Comparison of ENCODE assay signal across 10 cellular contexts in the genomic region with DNA sequence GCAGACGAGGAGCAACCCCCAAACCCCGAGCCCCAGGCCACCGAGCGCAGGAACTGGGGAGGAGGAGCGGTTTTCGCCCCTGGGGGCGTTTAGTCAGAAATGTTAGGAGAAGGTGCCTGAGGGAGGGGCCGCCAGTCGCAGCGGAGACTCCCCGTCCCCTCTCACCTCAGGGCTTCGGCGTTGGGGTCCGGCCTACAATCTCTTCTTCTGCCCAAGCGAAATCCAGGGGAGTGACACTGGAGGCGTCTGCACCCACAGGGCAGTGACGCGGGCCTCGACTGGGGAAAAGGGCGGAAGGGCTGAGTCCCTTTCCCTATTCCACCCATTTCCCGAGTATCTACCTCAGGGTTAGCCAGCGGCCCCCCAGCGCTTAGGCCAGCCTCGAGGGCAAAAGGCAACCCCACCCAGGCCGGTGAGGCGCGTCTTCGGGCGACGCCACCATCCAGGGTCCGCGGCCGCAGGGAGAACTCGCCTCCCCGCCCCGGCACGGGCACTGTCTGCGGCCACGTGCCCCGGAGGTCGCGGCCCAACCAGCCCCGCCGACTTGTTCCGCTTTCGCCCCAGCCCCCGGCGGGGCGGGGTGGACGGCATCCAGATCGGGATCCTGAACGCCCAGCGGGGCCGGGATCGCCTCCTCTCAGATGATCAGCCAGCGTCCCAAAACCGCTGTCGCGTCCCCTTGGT.
DNase-seq lines count a peak whose midpoint lies in the region; ATAC-seq, FAIRE-seq and TF ChIP-seq lines count a peak whose summit lies in the region.
"Had no signal": no experiment of that assay in that cellular context is flagged by ENCODE, and none has a peak within 500 bp of the region (broad histone marks: within the 10 kb centered on the region; RNA-seq: fewer than 3 reads in every experiment).

No MANE protein-coding gene starts in this region.

- H3K36me3 ChIP-seq in endothelial cell of umbilical vein (ENCODE audit: control insufficient read depth in 2 of 2, extremely low read depth in 1 of 2, insufficient read depth in 2 of 2, low read length in 2 of 2) = no peaks in the 10 kb centered on the region
- peaks cover 0 to 2% of the 10 kb centered on the region in 2 donors for H3K36me3 ChIP-seq in lung (ENCODE audit: control insufficient read depth in 2 of 2, insufficient read depth in 2 of 2, low read length in 2 of 2)

- CTCF ChIA-PET in endothelial cell of umbilical vein (lab: Charles Lee) = no interaction called here

- H2AFZ ChIP-seq in endothelial cell of umbilical vein (ENCODE audit: low read depth, low read length) = no peak overlapping the region

- ATAC-seq in lung (ENCODE audit: insufficient read depth, low FRiP score) = peak; percentile 45
- no peak for ATAC-seq in stimulated activated naive B cell treated with anti-CD40 and anti-IgM and Interleukin-4, amounts not matched to agents 10 μg/mL and 1 μg/mL and 100 μg/mL, for 72 hours (replicated peaks)
- ATAC-seq in GM21367 (IDR thresholded peaks at IDR 0.05; ENCODE audit: unreplicated experiment) = no peak

- H3K9ac ChIP-seq in endothelial cell of umbilical vein (replicated peaks; ENCODE audit: extremely low read depth, insufficient read depth, low read length) = no peak overlapping the region

- intact Hi-C loops in endothelial cell of umbilical vein (cut with micrococcal nuclease) = no loop called here

- BruUV-seq in endothelial cell of umbilical vein (replicated peaks; lab: Mats Ljungman, UMichigan) = no TSS peak

- WGBS in lung, 2 donors = 4 to 10% methylated on average over 55 to 59 of the region's 59 CpGs

- dilution Hi-C loops in endothelial cell of umbilical vein (cut with MboI; ENCODE audit: extremely low pct_ligation_motif_present, low sequenced_read_pairs) = no loop called here

- H3K27me3 Mint-ChIP-seq in IgD-negative memory B cell = peaks cover 85% of the 10 kb centered on the region
- H3K27me3 Mint-ChIP-seq in stimulated activated naive B cell treated with anti-CD40 and anti-IgM and Interleukin-4, amounts not matched to agents 10 μg/mL and 1 μg/mL and 100 μg/mL, for 72 hours = peaks cover 83 to 92% of the 10 kb centered on the region in 2 donors

- DNase-seq in endothelial cell of umbilical vein (ENCODE audit: low read depth, low spot score) = no peak
- no peak for DNase-seq in lung (ENCODE audit: low spot score)
- DNase-seq in stimulated activated naive B cell treated with anti-CD40 and anti-IgM and Interleukin-4, amounts not matched to agents 10 μg/mL and 1 μg/mL and 100 μg/mL, for 72 hours = no peak
- no peak for DNase-seq in HuH-7.5 (ENCODE audit: low spot score)
- no peak for DNase-seq in GDM1 (lab: John Stamatoyannopoulos, UW)
- DNase-seq in NCI-H1694 (lab: John Stamatoyannopoulos, UW) = no peak
- DNase-seq: DND-41, KBM-7 had no signal

- H3K4me3 Mint-ChIP-seq in IgD-negative memory B cell = peak overlapping the region in 3 of 4 donors; percentile 34 to 78 (median 46)
- H3K4me3 Mint-ChIP-seq in stimulated activated naive B cell treated with anti-CD40 and anti-IgM and Interleukin-4, amounts not matched to agents 10 μg/mL and 1 μg/mL and 100 μg/mL, for 72 hours = peak overlapping the region; percentile 55 to 65

- H3K27ac ChIP-seq in endothelial cell of umbilical vein (ENCODE audit: insufficient read depth, low read depth, low read length) = no peak overlapping the region
- no peak overlapping the region for H3K27ac ChIP-seq in lung (ENCODE audit: low read depth in 1 of 2, low read length in 1 of 2)

- no peak overlapping the region for H3K4me2 ChIP-seq in endothelial cell of umbilical vein (ENCODE audit: insufficient read depth, low read length)

- no peak overlapping the region for H3K4me3 ChIP-seq in endothelial cell of umbilical vein (replicated peaks in 1 of 3; ENCODE audit: insufficient read depth in 1 of 3, low read depth in 1 of 3, low read length in 3 of 3)
- H3K4me3 ChIP-seq in lung = peak overlapping the region; percentile 46

- TF ChIP-seq CTCF in endothelial cell of umbilical vein (IDR thresholded peaks at IDR 0.05; ENCODE audit: extremely low read depth in 1 of 2, insufficient read depth in 1 of 2, low read depth in 1 of 2, low read length in 2 of 2) (no peak), lung (IDR thresholded peaks at IDR 0.05; ENCODE audit: control extremely low read depth, extremely low read depth) (no peak)

- no peak for FAIRE-seq in endothelial cell of umbilical vein (lab: Jason Lieb, UNC)

- peaks cover 13 to 21% (median 14%) of the 10 kb centered on the region in 3 donors for H3K4me1 Mint-ChIP-seq in IgD-negative memory B cell
- peaks cover 22 to 31% of the 10 kb centered on the region in 2 donors for H3K4me1 Mint-ChIP-seq in stimulated activated naive B cell treated with anti-CD40 and anti-IgM and Interleukin-4, amounts not matched to agents 10 μg/mL and 1 μg/mL and 100 μg/mL, for 72 hours

- POLR2A ChIA-PET in endothelial cell of umbilical vein (lab: Charles Lee) = no interaction called here

- no peaks in the 10 kb centered on the region for H3K9me1 ChIP-seq in endothelial cell of umbilical vein (replicated peaks; ENCODE audit: control insufficient read depth, extremely low read depth, insufficient read depth, low read length)

- no peak for TF ChIP-seq POLR2A in endothelial cell of umbilical vein (IDR thresholded peaks at IDR 0.05; ENCODE audit: low read depth, low read length)

- H3K27me3 ChIP-seq in endothelial cell of umbilical vein (ENCODE audit: control insufficient read depth in 2 of 2, insufficient read depth in 2 of 2, low read length in 2 of 2) (peaks cover 88 to 96% of the 10 kb centered on the region in 2 experiments), lung (ENCODE audit: control insufficient read depth, insufficient read depth) (no peaks in the 10 kb centered on the region)

- no peaks in the 10 kb centered on the region for H3K79me2 ChIP-seq in endothelial cell of umbilical vein (ENCODE audit: control insufficient read depth, insufficient read depth, low read length)

- H3K4me1 ChIP-seq in endothelial cell of umbilical vein (ENCODE audit: control insufficient read depth, extremely low read depth, insufficient read depth, low read length) (no peaks in the 10 kb centered on the region), lung (ENCODE audit: control insufficient read depth in 2 of 2, insufficient read depth in 2 of 2, low read length in 2 of 2) (peaks cover 4 to 15% of the 10 kb centered on the region in 2 donors)

- no peaks in the 10 kb centered on the region for H3K36me3 Mint-ChIP-seq in IgD-negative memory B cell
- H3K36me3 Mint-ChIP-seq in stimulated activated naive B cell treated with anti-CD40 and anti-IgM and Interleukin-4, amounts not matched to agents 10 μg/mL and 1 μg/mL and 100 μg/mL, for 72 hours = no peaks in the 10 kb centered on the region

- no peak overlapping the region for H3K27ac Mint-ChIP-seq in IgD-negative memory B cell
- peak overlapping the region; percentile 69 for H3K27ac Mint-ChIP-seq in stimulated activated naive B cell treated with anti-CD40 and anti-IgM and Interleukin-4, amounts not matched to agents 10 μg/mL and 1 μg/mL and 100 μg/mL, for 72 hours

- H3K9me3 ChIP-seq in endothelial cell of umbilical vein (replicated peaks; ENCODE audit: control insufficient read depth, insufficient read depth, low read length) (no peaks in the 10 kb centered on the region), lung (ENCODE audit: control insufficient read depth in 2 of 2, insufficient read depth in 1 of 2, low read length in 1 of 2) (peaks cover 0 to 6% of the 10 kb centered on the region in 2 donors)

- H3K9me3 Mint-ChIP-seq in IgD-negative memory B cell = peaks cover 0 to 10% (median 0%) of the 10 kb centered on the region in 3 donors
- peaks cover 0 to 1% of the 10 kb centered on the region in 2 donors for H3K9me3 Mint-ChIP-seq in stimulated activated naive B cell treated with anti-CD40 and anti-IgM and Interleukin-4, amounts not matched to agents 10 μg/mL and 1 μg/mL and 100 μg/mL, for 72 hours

- H4K20me1 ChIP-seq in endothelial cell of umbilical vein (replicated peaks; ENCODE audit: control insufficient read depth, extremely low read depth, insufficient read depth, low read length) = no peaks in the 10 kb centered on the region

TF ChIP-seq in endothelial cell of umbilical vein, 7 proteins besides CTCF, POLR2A, EP300 and RAD21:
- TF ChIP-seq MYC (IDR thresholded peaks at IDR 0.05; ENCODE audit: low read depth, low read length) (no peak), EZH2 (IDR thresholded peaks at IDR 0.05; ENCODE audit: borderline replicate concordance, low read depth, low read length, severe bottlenecking) (peak; percentile 83)
